1 cellular context compared by ENCODE assay signal in genomic region chr1:221525749-221526148, GRCh38.
TF ChIP-seq lines count a peak whose summit lies in the region.

No MANE protein-coding gene starts in this region.

TF ChIP-seq in HepG2, 621 proteins besides CTCF, POLR2A, EP300 and RAD21:
- no peak for TF ChIP-seq SP4 (CRISPR knock-in tag; IDR thresholded peaks at IDR 0.05)
- TF ChIP-seq ZFP82 (CRISPR knock-in tag; IDR thresholded peaks at IDR 0.05; ENCODE audit: borderline replicate concordance), result no peak
- TF ChIP-seq KLF9 (CRISPR knock-in tag; IDR thresholded peaks at IDR 0.05; ENCODE audit: low read depth), result no peak
- TF ChIP-seq ZNF3 (CRISPR knock-in tag; IDR thresholded peaks at IDR 0.05), result no peak
- no peak for TF ChIP-seq GPBP1L1 (CRISPR knock-in tag; IDR thresholded peaks at IDR 0.05)
- TF ChIP-seq ZNF580 (CRISPR knock-in tag; IDR thresholded peaks at IDR 0.05; ENCODE audit: borderline replicate concordance, low read depth), result no peak
- no peak for TF ChIP-seq ETV6 (CRISPR knock-in tag; conservative IDR thresholded peaks at IDR 0.05)
- TF ChIP-seq HOXA7 (CRISPR knock-in tag; IDR thresholded peaks at IDR 0.05), result no peak
- no peak for TF ChIP-seq TOPORS (CRISPR knock-in tag; IDR thresholded peaks at IDR 0.05)
